38 cellular contexts compared by ENCODE assay signal in the genomic region with DNA sequence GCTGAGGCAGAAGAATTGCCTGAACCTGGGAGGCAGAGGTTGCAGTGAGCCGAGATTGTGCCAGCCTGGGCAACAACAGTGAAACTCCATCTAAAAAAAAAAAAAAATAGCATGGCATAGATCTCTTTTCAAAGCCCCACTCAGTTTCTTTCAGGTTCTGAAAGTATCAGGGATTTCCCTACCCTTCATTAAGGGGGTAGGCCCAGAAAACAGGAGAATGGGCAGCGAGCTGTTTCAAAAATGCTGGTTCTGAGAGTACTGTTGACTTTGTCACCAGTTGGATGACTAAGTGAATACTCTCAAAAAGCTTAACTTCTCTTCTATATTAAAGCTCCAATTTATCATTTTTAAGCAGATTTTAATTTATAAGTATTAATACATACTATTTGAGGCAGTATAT.
"Had no signal": no experiment of that assay in that cellular context is flagged by ENCODE, and none has a peak within 500 bp of the region (broad histone marks: within the 10 kb centered on the region; RNA-seq: fewer than 3 reads in every experiment).

No MANE protein-coding gene starts in this region.

- H3K4me1 ChIP-seq: adrenal gland, ascending aorta had no signal

- H3K36me3 Mint-ChIP-seq: brain, WTC11 had no signal

- H3K27ac Mint-ChIP-seq: activated CD4-positive, alpha-beta memory T cell treated with anti-CD3 and anti-CD28 coated beads for 36 hours; activated CD4-positive, alpha-beta T cell treated with anti-CD3 and anti-CD28 coated beads, Interleukin-2, amount 10 ng/mL, durations not matched to agents 24 days and 14 days; activated CD8-positive, alpha-beta T cell treated with anti-CD3 and anti-CD28 coated beads for 36 hours; activated naive CD4-positive, alpha-beta T cell treated with anti-CD3 and anti-CD28 coated beads for 36 hours; activated naive CD4-positive, alpha-beta T cell treated with anti-CD3 and anti-CD28 coated beads, Interleukin-2, amount 50 U/mL, for 72 hours; activated naive CD8-positive, alpha-beta T cell treated with anti-CD3 and anti-CD28 coated beads for 36 hours; activated T-cell treated with anti-CD3 and anti-CD28 coated beads, Interleukin-2, amount 50 U/mL, for 72 hours; activated T-helper 1 cell treated with anti-CD3 and anti-CD28 coated beads, Interleukin-12 subunit alpha, Interleukin-12 subunit beta, Interleukin-2, Interleukin-4 antibody, amounts not matched to agents 30 ng/mL and 10 ng/mL and 1 ng/mL, durations not matched to agents 14 hours and 24 hours and 36 hours; activated T-helper 17 cell treated with anti-CD3 and anti-CD28 coated beads, Interleukin-2, amount 50 U/mL, for 72 hours; brain; T-helper 1 cell treated with Interleukin-12 subunit alpha and Interleukin-12 subunit beta and Interleukin-4 antibody, amounts not matched to agents 30 μg/mL and 1 μg/mL, for 36 hours; T-helper 2 cell treated with Interferon-gamma antibody and Interleukin-4, amounts not matched to agents 5 μg/mL and 100 μg/mL, for 36 hours had no signal

- H3K36me3 ChIP-seq: WERI-Rb-1 had no signal

- H3K27me3 ChIP-seq: adrenal gland, ascending aorta, cardiac muscle cell had no signal

- H3K4me3 ChIP-seq: adrenal gland, ascending aorta, cardiac muscle cell had no signal

- H3K27ac ChIP-seq: adrenal gland, ascending aorta, cardiac muscle cell, WERI-Rb-1 had no signal

- FAIRE-seq: bronchial epithelial cell, TTC549 had no signal

- H3K4me1 Mint-ChIP-seq: activated naive CD8-positive, alpha-beta T cell treated with anti-CD3 and anti-CD28 coated beads for 36 hours; activated T-helper 17 cell treated with anti-CD3 and anti-CD28 coated beads, Interleukin-2, amount 50 U/mL, for 72 hours; brain; central memory CD8-positive, alpha-beta T cell had no signal

- H3K9me3 Mint-ChIP-seq: activated CD4-positive, alpha-beta memory T cell treated with anti-CD3 and anti-CD28 coated beads for 36 hours; activated CD4-positive, alpha-beta T cell treated with anti-CD3 and anti-CD28 coated beads, Interleukin-2, amount 10 ng/mL, durations not matched to agents 24 days and 14 days; activated CD8-positive, alpha-beta T cell treated with anti-CD3 and anti-CD28 coated beads for 36 hours; activated naive CD4-positive, alpha-beta T cell treated with anti-CD3 and anti-CD28 coated beads for 36 hours; activated naive CD4-positive, alpha-beta T cell treated with anti-CD3 and anti-CD28 coated beads, Interleukin-2, amount 50 U/mL, for 72 hours; activated T-cell treated with anti-CD3 and anti-CD28 coated beads, Interleukin-2, amount 50 U/mL, for 72 hours; activated T-helper 1 cell treated with anti-CD3 and anti-CD28 coated beads, Interleukin-12 subunit alpha, Interleukin-12 subunit beta, Interleukin-2, Interleukin-4 antibody, amounts not matched to agents 30 ng/mL and 10 ng/mL and 1 ng/mL, durations not matched to agents 14 hours and 24 hours and 36 hours; activated T-helper 17 cell treated with anti-CD3 and anti-CD28 coated beads, Interleukin-2, amount 50 U/mL, for 72 hours; central memory CD8-positive, alpha-beta T cell; T-helper 1 cell treated with Interleukin-12 subunit alpha and Interleukin-12 subunit beta and Interleukin-4 antibody, amounts not matched to agents 30 μg/mL and 1 μg/mL, for 36 hours; T-helper 2 cell treated with Interferon-gamma antibody and Interleukin-4, amounts not matched to agents 5 μg/mL and 100 μg/mL, for 36 hours had no signal

- H3K4me3 Mint-ChIP-seq: activated CD4-positive, alpha-beta memory T cell treated with anti-CD3 and anti-CD28 coated beads for 36 hours; activated CD4-positive, alpha-beta T cell treated with anti-CD3 and anti-CD28 coated beads, Interleukin-2, amount 10 ng/mL, durations not matched to agents 24 days and 14 days; activated CD8-positive, alpha-beta T cell treated with anti-CD3 and anti-CD28 coated beads for 36 hours; activated naive CD4-positive, alpha-beta T cell treated with anti-CD3 and anti-CD28 coated beads for 36 hours; activated naive CD8-positive, alpha-beta T cell treated with anti-CD3 and anti-CD28 coated beads for 36 hours; activated T-cell treated with anti-CD3 and anti-CD28 coated beads, Interleukin-2, amount 50 U/mL, for 4 hours; activated T-cell treated with anti-CD3 and anti-CD28 coated beads, Interleukin-2, amount 50 U/mL, for 72 hours; activated T-helper 1 cell treated with anti-CD3 and anti-CD28 coated beads, Interleukin-12 subunit alpha, Interleukin-12 subunit beta, Interleukin-2, Interleukin-4 antibody, amounts not matched to agents 30 ng/mL and 10 ng/mL and 1 ng/mL, durations not matched to agents 14 hours and 24 hours and 36 hours; activated T-helper 17 cell treated with anti-CD3 and anti-CD28 coated beads, Interleukin-2, amount 50 U/mL, for 72 hours; brain; central memory CD8-positive, alpha-beta T cell; T-helper 1 cell treated with Interleukin-12 subunit alpha and Interleukin-12 subunit beta and Interleukin-4 antibody, amounts not matched to agents 30 μg/mL and 1 μg/mL, for 36 hours; T-helper 2 cell treated with Interferon-gamma antibody and Interleukin-4, amounts not matched to agents 5 μg/mL and 100 μg/mL, for 36 hours; WTC11 had no signal

- ATAC-seq: activated CD8-positive, alpha-beta T cell treated with anti-CD3 and anti-CD28 coated beads for 36 hours; activated naive CD4-positive, alpha-beta T cell treated with anti-CD3 and anti-CD28 coated beads, Interleukin-2, amount 50 U/mL, for 72 hours; activated T-cell treated with anti-CD3 and anti-CD28 coated beads, Interleukin-2, amount 50 U/mL, for 4 hours; activated T-cell treated with anti-CD3 and anti-CD28 coated beads, Interleukin-2, amount 50 U/mL, for 72 hours; activated T-helper 17 cell treated with anti-CD3 and anti-CD28 coated beads, Interleukin-2, amount 50 U/mL, for 72 hours; WTC11 had no signal

- DNase-seq: activated CD4-positive, alpha-beta memory T cell treated with anti-CD3 and anti-CD28 coated beads for 36 hours; activated CD4-positive, alpha-beta T cell treated with anti-CD3 and anti-CD28 coated beads for 4 hours; activated CD4-positive, alpha-beta T cell treated with anti-CD3 and anti-CD28 coated beads, Interleukin-2, amount 10 ng/mL, durations not matched to agents 24 days and 14 days; activated CD4-positive, alpha-beta T cell treated with anti-CD3 and anti-CD28 coated beads, Interleukin-2, amount 50 U/mL, for 1 hour; activated CD4-positive, alpha-beta T cell treated with anti-CD3 and anti-CD28 coated beads, Interleukin-2, amount 50 U/mL, for 4 hours; activated CD4-positive, CD25-positive, alpha-beta regulatory T cell treated with anti-CD3 and anti-CD28 coated beads, Interleukin-2, amount 50 U/mL, for 72 hours; activated CD8-positive, alpha-beta memory T cell treated with anti-CD3 and anti-CD28 coated beads, Interleukin-2, amount 50 U/mL, for 4 hours; activated CD8-positive, alpha-beta T cell treated with anti-CD3 and anti-CD28 coated beads for 36 hours; activated effector memory CD4-positive, alpha-beta T cell treated with anti-CD3 and anti-CD28 coated beads, Interleukin-2, amount 50 U/mL, for 16 hours; activated gamma-delta T cell treated with Interleukin-2 at 50 U/mL for 16 hours; activated naive CD4-positive, alpha-beta T cell; activated naive CD4-positive, alpha-beta T cell treated with anti-CD3 and anti-CD28 coated beads for 36 hours; activated naive CD4-positive, alpha-beta T cell treated with anti-CD3 and anti-CD28 coated beads, Interleukin-2, amount 50 U/mL, for 16 hours; activated naive CD8-positive, alpha-beta T cell treated with anti-CD3 and anti-CD28 coated beads for 36 hours; activated T-cell treated with anti-CD3 and anti-CD28 coated beads for 4 hours; activated T-cell treated with anti-CD3 and anti-CD28 coated beads, Interleukin-2, amount 50 U/mL, for 1 hour; activated T-cell treated with anti-CD3 and anti-CD28 coated beads, Interleukin-2, amount 50 U/mL, for 4 hours; activated T-cell treated with anti-CD3 and anti-CD28 coated beads, Interleukin-2, amount 50 U/mL, for 72 hours; adrenal gland; amniotic stem cell; caudate nucleus; cerebellar nuclear complex; T-helper 1 cell; T-helper 2 cell; T-helper 9 cell; WERI-Rb-1 had no signal

- H3K27me3 Mint-ChIP-seq: activated CD4-positive, alpha-beta memory T cell treated with anti-CD3 and anti-CD28 coated beads for 36 hours; activated CD4-positive, alpha-beta T cell treated with anti-CD3 and anti-CD28 coated beads, Interleukin-2, amount 10 ng/mL, durations not matched to agents 24 days and 14 days; activated CD8-positive, alpha-beta T cell treated with anti-CD3 and anti-CD28 coated beads for 36 hours; activated naive CD8-positive, alpha-beta T cell treated with anti-CD3 and anti-CD28 coated beads for 36 hours; activated T-helper 17 cell treated with anti-CD3 and anti-CD28 coated beads, Interleukin-2, amount 50 U/mL, for 72 hours; brain; central memory CD8-positive, alpha-beta T cell had no signal

- H3K9me3 ChIP-seq: adrenal gland, ascending aorta had no signal
